8 cellular contexts compared by ENCODE assay signal in the genomic region with DNA sequence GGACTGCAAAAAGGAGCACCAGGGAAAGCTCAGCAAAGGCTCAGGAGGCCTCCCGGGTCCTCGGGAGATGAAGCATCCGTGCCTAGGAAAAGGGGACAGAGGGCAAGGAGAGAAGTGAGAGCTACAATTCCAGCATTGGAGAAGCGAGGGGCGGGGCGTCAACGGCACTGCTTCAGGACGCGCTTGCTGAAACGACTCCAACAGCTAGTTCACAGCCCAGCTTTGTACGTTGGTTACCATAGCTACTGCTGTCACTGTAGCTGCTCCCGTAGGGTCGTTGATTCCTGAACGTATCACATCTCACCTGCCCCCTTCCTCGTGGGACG.
DNase-seq lines count a peak whose midpoint lies in the region; ATAC-seq and TF ChIP-seq lines count a peak whose summit lies in the region.

No MANE protein-coding gene starts in this region.

- H3K27me3 ChIP-seq in HCT116 (ENCODE audit: insufficient read depth, low read length) (no peaks in the 10 kb centered on the region), neutrophil (no peaks in the 10 kb centered on the region)

- H3K4me1 ChIP-seq in HCT116 (ENCODE audit: control insufficient read depth in 1 of 2, insufficient read depth in 2 of 2, low read length in 2 of 2) (peaks cover 3 to 22% of the 10 kb centered on the region in 2 experiments; a peak in 3 of 4 replicates), neutrophil (ENCODE audit: control insufficient read depth in 1 of 2, insufficient read depth in 1 of 2, low read depth in 1 of 2, low read length in 1 of 2) (peaks cover 14 to 21% of the 10 kb centered on the region in 2 experiments)

- ATAC-seq in HCT116 (peak; percentile 79), esophagus mucosa (peak; percentile 38), HG03565 (IDR thresholded peaks at IDR 0.05; ENCODE audit: unreplicated experiment) (no peak)

- CTCF ChIA-PET in HCT116 (lab: Charles Lee): interaction anchor here (0.7 to 8.7 kb wide), 46 partner anchors 9 to 732 kb away, joined by 3 to 479 read pairs (median 4); a partner anchor contains a TSS

- POLR2A ChIA-PET in HCT116 (lab: Charles Lee): interaction anchor here (0.8 to 1.2 kb wide), 3 partner anchors 10 to 110 kb away, joined by 3 to 4 read pairs (median 3); no protein-coding TSS in a partner anchor

- no peaks in the 10 kb centered on the region for H3K79me2 ChIP-seq in HCT116 (ENCODE audit: insufficient read depth, low read length)

- peak overlapping the region; percentile 93 for H2AFZ ChIP-seq in HCT116 (ENCODE audit: low read depth, low read length, poor library complexity, severe bottlenecking)

- H3K4me3 ChIP-seq in HCT116 (replicated peaks in 1 of 2; ENCODE audit: low read depth in 1 of 2, low read length in 2 of 2): peak overlapping the region; percentile 27 to 61
- H3K4me3 ChIP-seq in neutrophil (ENCODE audit: low read depth in 1 of 2, low read length in 1 of 2): peak overlapping the region; percentile 54 to 64

- H3K4me2 ChIP-seq in HCT116 (ENCODE audit: low read length): peak overlapping the region; percentile 97

- BruUV-seq in HCT116 (replicated peaks; lab: Mats Ljungman, UMichigan): no TSS peak

- RAD21 ChIA-PET in HCT116 (lab: Charles Lee; ENCODE audit: low non-redundant PET in 1 of 2, low total read pairs in 2 of 2, uncharacterized antibody in 2 of 2, unreplicated experiment in 2 of 2): interaction anchor here (0.6 to 2.0 kb wide), 7 partner anchors 108 to 736 kb away, joined by 3 to 21 read pairs (median 5); no protein-coding TSS in a partner anchor

- no peak for TF ChIP-seq POLR2A in HCT116 (IDR thresholded peaks at IDR 0.05; ENCODE audit: borderline replicate concordance, extremely low read depth, insufficient read depth, insufficient read length)

- intact Hi-C loops in HCT116 (cut with micrococcal nuclease): loop anchor here (1.0 to 10.0 kb wide), 4 partner anchors 108 to 736 kb away; no protein-coding TSS in a partner anchor

- DNase-seq in DMS53 treated with DMSO at 0.1 percent for 48 hours (lab: John Stamatoyannopoulos, UW; ENCODE audit: unreplicated experiment): peak; percentile 88
- DNase-seq in HCT116 (ENCODE audit: low read depth, low spot score): no peak
- peak; percentile 97 for DNase-seq in NCI-H510A treated with DMSO at 0.1 percent for 48 hours (lab: John Stamatoyannopoulos, UW)
- no peak for DNase-seq in stimulated activated naive CD4-positive, alpha-beta T cell (lab: John Stamatoyannopoulos, UW)
- DNase-seq in NCI-H345 (lab: John Stamatoyannopoulos, UW): no peak

- no peak for TF ChIP-seq CTCF in HCT116 (IDR thresholded peaks at IDR 0.05 in 2 of 3, conservative IDR thresholded peaks at IDR 0.05 in 1 of 3; ENCODE audit: borderline replicate concordance in 1 of 3, insufficient read depth in 1 of 3, low read depth in 2 of 3, low read length in 2 of 3)
- TF ChIP-seq CTCF in neutrophil (IDR thresholded peaks at IDR 0.05): no peak

- H3K9ac ChIP-seq in HCT116 (ENCODE audit: low read length): peak overlapping the region; percentile 40

- H3K27ac ChIP-seq in HCT116 (ENCODE audit: low read depth, low read length): no peak overlapping the region
- no peak overlapping the region for H3K27ac ChIP-seq in neutrophil

- TF ChIP-seq RAD21 in HCT116 (IDR thresholded peaks at IDR 0.05; ENCODE audit: low read depth): no peak

- no peaks in the 10 kb centered on the region for H3K36me3 ChIP-seq in HCT116 (ENCODE audit: control insufficient read depth in 1 of 2, insufficient read depth in 2 of 2, low read length in 2 of 2)
- no peaks in the 10 kb centered on the region for H3K36me3 ChIP-seq in neutrophil

- H4K20me1 ChIP-seq in HCT116 (ENCODE audit: insufficient read depth): no peaks in the 10 kb centered on the region

- H3K9me3 ChIP-seq in HCT116 (ENCODE audit: control insufficient read depth in 1 of 2, insufficient read depth in 1 of 2, low read depth in 1 of 2, low read length in 2 of 2) (no peaks in the 10 kb centered on the region), neutrophil (no peaks in the 10 kb centered on the region)

- no peaks in the 10 kb centered on the region for H3K9me2 ChIP-seq in HCT116 (ENCODE audit: insufficient read depth)

TF ChIP-seq in HCT116, 20 proteins besides CTCF, POLR2A, EP300 and RAD21:
- no peak for TF ChIP-seq ZNF274 (IDR thresholded peaks at IDR 0.05; ENCODE audit: low read depth, low read length)
- TF ChIP-seq CBX3 (IDR thresholded peaks at IDR 0.05; ENCODE audit: low read depth): 0 out of 2 replicates have a peak, but pooled peaks have one; percentile 4

Comparison
In these comparisons a context has a peak if more than half of its experiments do, and no peak if none do; other contexts are left out.
1. DNase-seq: peak in DMS53 treated with DMSO at 0.1 percent for 48 hours (single experiment) and NCI-H510A treated with DMSO at 0.1 percent for 48 hours (single experiment); none in HCT116 (single experiment), stimulated activated naive CD4-positive, alpha-beta T cell (0 of 6) and NCI-H345 (single experiment).